9 cellular contexts compared by ENCODE assay signal in the genomic region with DNA sequence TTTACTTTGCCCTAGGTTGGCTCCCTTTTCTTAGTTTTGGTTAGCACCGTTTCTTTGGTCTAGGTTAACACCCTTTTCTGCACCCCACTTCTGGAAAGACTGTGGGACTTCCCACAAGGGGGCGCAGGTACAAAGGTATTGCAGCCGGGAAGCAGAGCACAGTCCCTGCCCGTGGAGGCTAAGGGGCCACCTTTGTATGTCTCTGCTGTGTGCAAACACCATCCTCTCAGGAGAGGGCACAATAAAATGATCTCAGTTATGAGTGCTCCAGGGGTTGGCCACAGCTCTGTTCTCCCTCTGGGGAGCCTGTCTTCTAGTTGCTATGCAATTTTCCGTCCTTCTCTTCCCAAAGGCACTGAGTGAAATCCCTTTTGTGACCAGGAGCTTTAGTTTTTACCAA. TPM values are rescaled to one million over a fixed set of nuclear protein-coding genes. Genes with fewer than 3 reads are reported as not detected.
DNase-seq lines count a peak whose midpoint lies in the region; ATAC-seq, FAIRE-seq and TF ChIP-seq lines count a peak whose summit lies in the region.
"Had no signal": no experiment of that assay in that cellular context is flagged by ENCODE, and none has a peak within 500 bp of the region (broad histone marks: within the 10 kb centered on the region; RNA-seq: fewer than 3 reads in every experiment).

No MANE protein-coding gene starts in this region.

- H3K4me1 Mint-ChIP-seq in activated T-cell treated with anti-CD3 and anti-CD28 coated beads, Interleukin-2, amount 50 U/mL, for 24 hours (ENCODE audit: low read depth), result no peaks in the 10 kb centered on the region

- H3K9me3 Mint-ChIP-seq in activated T-cell treated with anti-CD3 and anti-CD28 coated beads, Interleukin-2, amount 50 U/mL, for 24 hours, result peaks cover 3% of the 10 kb centered on the region

- H3K9me3 ChIP-seq in A673 (ENCODE audit: low read depth, low read length, poor library complexity, severe bottlenecking) (no peaks in the 10 kb centered on the region), right cardiac atrium (ENCODE audit: control insufficient read depth, low read length) (peaks cover 2% of the 10 kb centered on the region)

- TF ChIP-seq CTCF in A673 (conservative IDR thresholded peaks at IDR 0.05; ENCODE audit: low read depth, low read length) (peak; percentile 67), GM13977 (IDR thresholded peaks at IDR 0.05; ENCODE audit: extremely low read depth, insufficient read depth, missing control alignments) (peak; percentile 75)

- intact Hi-C loops in A673 (cut with micrococcal nuclease; ENCODE audit: unreplicated experiment), result loop anchor here (1.0 to 10.0 kb wide), 2 partner anchors 113 to 496 kb away; a partner anchor contains a TSS
- intact Hi-C loops in right cardiac atrium (cut with DNase I), result no loop called here

- FAIRE-seq in urothelium cell line (lab: Jason Lieb, UNC), result no peak

- H3K4me3 ChIP-seq in A673 (ENCODE audit: low read depth, low read length, poor library complexity, severe bottlenecking) (no peak overlapping the region), right cardiac atrium (ENCODE audit: low read length) (no peak overlapping the region)

- ATAC-seq in right cardiac atrium, result peak; percentile 72 to 75
- no peak for ATAC-seq in HG03442 (IDR thresholded peaks at IDR 0.05; ENCODE audit: unreplicated experiment)

- in situ Hi-C loops in GM13977 (cut with MboI; ENCODE audit: low pct_unique_long_range_greater_than_20kb, low sequenced_read_pairs, unreplicated experiment), result no loop called here

- POLR2A ChIA-PET in A673 (lab: Charles Lee; ENCODE audit: low non-redundant PET), result no interaction called here

- H3K27me3 Mint-ChIP-seq in activated T-cell treated with anti-CD3 and anti-CD28 coated beads, Interleukin-2, amount 50 U/mL, for 24 hours, result peaks cover 37% of the 10 kb centered on the region

- H3K36me3 Mint-ChIP-seq in activated T-cell treated with anti-CD3 and anti-CD28 coated beads, Interleukin-2, amount 50 U/mL, for 24 hours (ENCODE audit: low read depth), result no peaks in the 10 kb centered on the region

- H3K27me3 ChIP-seq in A673 (replicated peaks; ENCODE audit: insufficient read depth, low read depth, low read length, poor library complexity) (no peaks in the 10 kb centered on the region), right cardiac atrium (ENCODE audit: control insufficient read depth, insufficient read depth) (peaks cover 5% of the 10 kb centered on the region)

- no peak overlapping the region for H3K27ac ChIP-seq in A673 (ENCODE audit: low read depth, low read length, poor library complexity, severe bottlenecking)
- H3K27ac ChIP-seq in right cardiac atrium (ENCODE audit: low read length), result no peak overlapping the region

- CTCF ChIA-PET in A673 (lab: Charles Lee), result interaction anchor here (0.5 to 3.0 kb wide), 2 partner anchors 114 to 321 kb away, joined by 6 to 18 read pairs; no protein-coding TSS in a partner anchor

- H3K36me3 ChIP-seq in A673 (ENCODE audit: insufficient read depth, low read length, poor library complexity, severe bottlenecking), result no peaks in the 10 kb centered on the region

- no TSS peak for BruUV-seq in A673 (replicated peaks; lab: Mats Ljungman, UMichigan)

- H3K4me1 ChIP-seq in A673 (ENCODE audit: insufficient read depth, low read length, poor library complexity, severe bottlenecking) (peaks cover 12% of the 10 kb centered on the region), right cardiac atrium (ENCODE audit: control insufficient read depth, insufficient read depth, low read length) (no peaks in the 10 kb centered on the region)

- no peak overlapping the region for H3K4me3 Mint-ChIP-seq in activated T-cell treated with anti-CD3 and anti-CD28 coated beads, Interleukin-2, amount 50 U/mL, for 24 hours
- H3K4me3 Mint-ChIP-seq: dendritic cell treated with granulocyte-macrophage colony-stimulating factor and Interleukin-4, amounts not matched to agents 40 ng/mL and 50 ng/mL, for 4 days had no signal

- no peak overlapping the region for H3K27ac Mint-ChIP-seq in activated T-cell treated with anti-CD3 and anti-CD28 coated beads, Interleukin-2, amount 50 U/mL, for 24 hours
- H3K27ac Mint-ChIP-seq: dendritic cell treated with granulocyte-macrophage colony-stimulating factor and Interleukin-4, amounts not matched to agents 40 ng/mL and 50 ng/mL, for 4 days had no signal

- DNase-seq in A673 (ENCODE audit: low spot score), result peak; percentile 53
- DNase-seq in GM13977 (ENCODE audit: low spot score), result peak; percentile 58
- DNase-seq in NCI-H748 treated with DMSO at 0.1 percent for 48 hours (lab: John Stamatoyannopoulos, UW), result peak; percentile 68
- DNase-seq in activated T-cell treated with anti-CD3 and anti-CD28 coated beads, Interleukin-2, amount 50 U/mL, for 24 hours, result peak; percentile 38
- peak in 2 of 3 donors; percentile 45 to 73 for DNase-seq in right cardiac atrium
- DNase-seq in stimulated activated CD4-positive, alpha-beta T cell treated with anti-CD3 and anti-CD28 coated beads, Interleukin-4, amount 100 ng/mL, for 48 hours (ENCODE audit: low read depth in 2 of 2), result peak; percentile 37 to 50
- DNase-seq in urothelium cell line (ENCODE audit: low spot score), result no peak

- 15% methylated on average over 5 of the region's 5 CpGs for WGBS in right cardiac atrium

RNA-seq across cellular contexts. Expression of a gene that starts 28.4 kb away (rescaled TPM):
- total RNA-seq in A673 (2021) (1.0 and 3.5 TPM in 2 replicates), right cardiac atrium (under 1 TPM; 0.14 to 0.81 (median 0.43) TPM)
- 0.11 TPM for polyA plus RNA-seq in right cardiac atrium
